Comparison of ENCODE assay signal across 10 cellular contexts in genomic region chr6:159716247-159717086, GRCh38. TPM values are rescaled to one million over a fixed set of nuclear protein-coding genes. Genes with fewer than 3 reads are reported as not detected.
DNase-seq lines count a peak whose midpoint lies in the region; ATAC-seq and TF ChIP-seq lines count a peak whose summit lies in the region.
"Had no signal": no experiment of that assay in that cellular context is flagged by ENCODE, and none has a peak within 500 bp of the region (broad histone marks: within the 10 kb centered on the region; RNA-seq: fewer than 3 reads in every experiment).

No MANE protein-coding gene starts in this region.

- H3K4me1 ChIP-seq in Panc1 (ENCODE audit: control insufficient read depth, insufficient read depth, low read length): 0 out of 2 replicates have a peak, but pooled peaks cover 3% of the 10 kb centered on the region
- no peaks in the 10 kb centered on the region for H3K4me1 ChIP-seq in CD8-positive, alpha-beta memory T cell (ENCODE audit: insufficient read depth, low read length)

- H3K4me3 Mint-ChIP-seq in CD8-positive, alpha-beta memory T cell: no peak overlapping the region
- H3K4me3 Mint-ChIP-seq: activated naive CD8-positive, alpha-beta T cell treated with anti-CD3 and anti-CD28 coated beads, Interleukin-2, amount 10 ng/mL, durations not matched to agents 7 days and 5 days had no signal

- no peak overlapping the region for H3K27ac Mint-ChIP-seq in CD8-positive, alpha-beta memory T cell
- H3K27ac Mint-ChIP-seq: activated naive CD8-positive, alpha-beta T cell treated with anti-CD3 and anti-CD28 coated beads, Interleukin-2, amount 10 ng/mL, durations not matched to agents 7 days and 5 days had no signal

- no peak overlapping the region for H3K27ac ChIP-seq in Panc1 (ENCODE audit: low read length)
- no peak overlapping the region for H3K27ac ChIP-seq in CD8-positive, alpha-beta memory T cell (ENCODE audit: low read depth, low read length)

- no peak overlapping the region for H3K4me3 ChIP-seq in Panc1 (ENCODE audit: low read depth in 2 of 2, low read length in 2 of 2)
- H3K4me3 ChIP-seq in fibroblast of pulmonary artery (replicated peaks; ENCODE audit: low read depth, low read length): peak overlapping the region; percentile 28
- no peak overlapping the region for H3K4me3 ChIP-seq in CD8-positive, alpha-beta memory T cell (ENCODE audit: low read length)

- no peaks in the 10 kb centered on the region for H3K36me3 ChIP-seq in Panc1 (ENCODE audit: control insufficient read depth, insufficient read depth, low read length)
- H3K36me3 ChIP-seq in CD8-positive, alpha-beta memory T cell (ENCODE audit: insufficient read depth, low read length): no peaks in the 10 kb centered on the region

- POLR2A ChIA-PET in Panc1 (lab: Charles Lee): no interaction called here
- POLR2A ChIA-PET in CD8-positive, alpha-beta memory T cell (lab: Charles Lee): no interaction called here

- no peaks in the 10 kb centered on the region for H3K27me3 ChIP-seq in Panc1 (ENCODE audit: control insufficient read depth, insufficient read depth, low read length)
- H3K27me3 ChIP-seq in CD8-positive, alpha-beta memory T cell (ENCODE audit: insufficient read depth, low read length, poor library complexity, severe bottlenecking): no peaks in the 10 kb centered on the region

- no peaks in the 10 kb centered on the region for H3K27me3 Mint-ChIP-seq in CD8-positive, alpha-beta memory T cell
- H3K27me3 Mint-ChIP-seq: activated naive CD8-positive, alpha-beta T cell treated with anti-CD3 and anti-CD28 coated beads, Interleukin-2, amount 10 ng/mL, durations not matched to agents 7 days and 5 days had no signal

- BruUV-seq in Panc1 (replicated peaks; lab: Mats Ljungman, UMichigan): no TSS peak

- ATAC-seq in Panc1 (peak; percentile 58; the same call in 1 of the 2 replicates), HG02973 (IDR thresholded peaks at IDR 0.05; ENCODE audit: unreplicated experiment) (no peak)

- in situ Hi-C loops in Caki2 (cut with HindIII; ENCODE audit: low pct_unique_long_range_greater_than_20kb, low sequenced_read_pairs) (no loop called here), Panc1 (cut with HindIII; ENCODE audit: low pct_unique_long_range_greater_than_20kb, low sequenced_read_pairs) (no loop called here)

- peak; percentile 45 for DNase-seq in Caki2 (ENCODE audit: low read depth)
- DNase-seq in Panc1 (ENCODE audit: low read depth, low spot score): no peak
- peak; percentile 98 for DNase-seq in fibroblast of pulmonary artery (ENCODE audit: low read depth)
- DNase-seq in pons (ENCODE audit: low spot score): peak; percentile 52
- no peak for DNase-seq in NCI-H510A treated with DMSO at 0.1 percent for 48 hours (lab: John Stamatoyannopoulos, UW)
- no peak for DNase-seq in retina
- DNase-seq in CD8-positive, alpha-beta memory T cell: no peak
- DNase-seq: activated naive CD8-positive, alpha-beta T cell treated with anti-CD3 and anti-CD28 coated beads, Interleukin-2, amount 10 ng/mL, durations not matched to agents 7 days and 5 days; NCI-H187 had no signal

- H3K36me3 Mint-ChIP-seq in CD8-positive, alpha-beta memory T cell: peaks cover 0 to 2% (median 0%) of the 10 kb centered on the region in 3 donors
- H3K36me3 Mint-ChIP-seq: activated naive CD8-positive, alpha-beta T cell treated with anti-CD3 and anti-CD28 coated beads, Interleukin-2, amount 10 ng/mL, durations not matched to agents 7 days and 5 days had no signal

- CTCF ChIA-PET in Panc1 (lab: Charles Lee): no interaction called here
- CTCF ChIA-PET in CD8-positive, alpha-beta memory T cell (lab: Charles Lee): interaction anchor here (0.7 to 1.5 kb wide), 2 partner anchors 8 to 10 kb away, joined by 3 read pairs; partner anchors contain the start of gene WTAP

- H3K9me3 Mint-ChIP-seq in CD8-positive, alpha-beta memory T cell: no peaks in the 10 kb centered on the region
- H3K9me3 Mint-ChIP-seq: activated naive CD8-positive, alpha-beta T cell treated with anti-CD3 and anti-CD28 coated beads, Interleukin-2, amount 10 ng/mL, durations not matched to agents 7 days and 5 days had no signal

- no peaks in the 10 kb centered on the region for H3K9me3 ChIP-seq in Panc1 (ENCODE audit: control insufficient read depth, insufficient read depth, low read depth, low read length)
- no peaks in the 10 kb centered on the region for H3K9me3 ChIP-seq in CD8-positive, alpha-beta memory T cell (ENCODE audit: low read length)

- TF ChIP-seq CTCF in Panc1 (IDR thresholded peaks at IDR 0.05) (no peak), fibroblast of pulmonary artery (IDR thresholded peaks at IDR 0.05; ENCODE audit: low read length, missing control alignments) (no peak)

- H3K4me1 Mint-ChIP-seq in CD8-positive, alpha-beta memory T cell: peaks cover 0 to 5% (median 5%) of the 10 kb centered on the region in 3 donors

- intact Hi-C loops in Panc1 (cut with micrococcal nuclease; ENCODE audit: unreplicated experiment): no loop called here

RNA-seq across cellular contexts. Expression of gene WTAP, which starts 10.8 kb away (rescaled TPM):
- 55.5 and 61.5 TPM in 2 replicates for total RNA-seq in Caki2 (2014; rRNA removed; shearing (Covaris generic); ENCODE audit: low replicate concordance)
- 112 TPM for total RNA-seq in Panc1 (2021; ENCODE audit: unreplicated experiment)
- 51.1 TPM for polyA plus RNA-seq in Panc1 (2012; ENCODE audit: insufficient read length)
- 100 to 1,000 TPM in 1 of 2 experiments, 10 to 100 TPM in 1; 95.1 to 103 TPM for total RNA-seq in CD8-positive, alpha-beta memory T cell
- 149 TPM for polyA plus RNA-seq in CD8-positive, alpha-beta memory T cell

RNA-seq across cellular contexts. Expression of gene SOD2, which starts 23.4 kb away (rescaled TPM):
- total RNA-seq in Caki2 (2014; rRNA removed; shearing (Covaris generic); ENCODE audit: low replicate concordance): 30.8 and 32.6 TPM in 2 replicates
- total RNA-seq in Panc1 (2021; ENCODE audit: unreplicated experiment): 180 TPM
- 137 TPM for polyA plus RNA-seq in Panc1 (2012; ENCODE audit: insufficient read length)
- 10 to 100 TPM; 82.9 to 86.6 TPM for total RNA-seq in CD8-positive, alpha-beta memory T cell
- 85.0 TPM for polyA plus RNA-seq in CD8-positive, alpha-beta memory T cell

RNA-seq across cellular contexts. Expression of gene ACAT2, which starts 45.4 kb away (rescaled TPM):
- 18.8 and 21.0 TPM in 2 replicates for total RNA-seq in Caki2 (2014; rRNA removed; shearing (Covaris generic); ENCODE audit: low replicate concordance)
- total RNA-seq in Panc1 (2021; ENCODE audit: unreplicated experiment): 112 TPM
- polyA plus RNA-seq in Panc1 (2012; ENCODE audit: insufficient read length): 45.6 TPM
- 10 to 100 TPM; 68.8 to 69.7 TPM for total RNA-seq in CD8-positive, alpha-beta memory T cell
- 33.3 TPM for polyA plus RNA-seq in CD8-positive, alpha-beta memory T cell

Comparison
In these comparisons a context has a peak if more than half of its experiments do, and no peak if none do; other contexts are left out.
1. DNase-seq: peak in Caki2 (single experiment), fibroblast of pulmonary artery (single experiment) and pons (single experiment); none in Panc1 (single experiment), NCI-H510A treated with DMSO at 0.1 percent for 48 hours (single experiment), retina (single experiment) and CD8-positive, alpha-beta memory T cell (0 of 5).